ENCODE assay signal across 1 cellular context in genomic region chr16:74666425-74667214, GRCh38.
TF ChIP-seq lines count a peak whose summit lies in the region.

Gene RFWD3, minus strand, starts transcription at chr16:74666877. Its CDS starts 5,428 bp downstream, at chr16:74661449.

TF ChIP-seq in HEK293, 187 proteins besides CTCF, POLR2A, EP300 and RAD21 (continued from another document):
- TF ChIP-seq ZNF76 (tag by site-specific recombination; IDR thresholded peaks at IDR 0.05; ENCODE audit: borderline replicate concordance, low read depth) (peak; percentile 34; the same call in 1 of the 2 replicates), ZFHX2 (tag by site-specific recombination; conservative IDR thresholded peaks at IDR 0.05) (peak; percentile 44; the same call in 1 of the 2 replicates), ZBTB20 (tag by site-specific recombination; IDR thresholded peaks at IDR 0.05) (peak; percentile 23; the same call in 1 of the 2 replicates), ZNF600 (tag by site-specific recombination; IDR thresholded peaks at IDR 0.05) (no peak), ZBTB11 (tag by site-specific recombination; conservative IDR thresholded peaks at IDR 0.05; ENCODE audit: low read depth) (peak; percentile 79), ZNF362 (tag by site-specific recombination; IDR thresholded peaks at IDR 0.05) (peak; percentile 99), ZNF610 (tag by site-specific recombination; IDR thresholded peaks at IDR 0.05; ENCODE audit: borderline replicate concordance) (0 out of 2 replicates have a peak, but pooled peaks have one; percentile 55), ZNF561 (tag by site-specific recombination; IDR thresholded peaks at IDR 0.05; ENCODE audit: borderline replicate concordance) (0 out of 2 replicates have a peak, but pooled peaks have one; percentile 51), PATZ1 (tag by site-specific recombination; IDR thresholded peaks at IDR 0.05) (0 out of 2 replicates have a peak, but pooled peaks have one; percentile 21), ZNF366 (tag by site-specific recombination; conservative IDR thresholded peaks at IDR 0.05) (peak; percentile 42; the same call in 1 of the 2 replicates), SP7 (tag by site-specific recombination; IDR thresholded peaks at IDR 0.05) (peak; percentile 45; the same call in 1 of the 2 replicates), SP3 (tag by site-specific recombination; IDR thresholded peaks at IDR 0.05) (peak; percentile 79), ZNF518A (tag by site-specific recombination; conservative IDR thresholded peaks at IDR 0.05; ENCODE audit: low read depth) (peak; percentile 62), ELK4 (IDR thresholded peaks at IDR 0.05; ENCODE audit: borderline replicate concordance, low read depth, low read length) (peak; percentile 90), PRDM1 (tag by site-specific recombination; IDR thresholded peaks at IDR 0.05) (peak; percentile 87), ZNF335 (tag by site-specific recombination; conservative IDR thresholded peaks at IDR 0.05) (0 out of 2 replicates have a peak, but pooled peaks have one; percentile 18)
